1 cellular context compared by ENCODE assay signal in genomic region chr2:160022162-160022561, GRCh38.
TF ChIP-seq lines count a peak whose summit lies in the region.

No MANE protein-coding gene starts in this region.

TF ChIP-seq in K562, 482 proteins besides CTCF, POLR2A, EP300 and RAD21:
- peak in 1 of 2 experiments; percentile 67; a peak in 1 of 3 replicates for TF ChIP-seq CBX3 (IDR thresholded peaks at IDR 0.05; ENCODE audit: borderline replicate concordance in 1 of 2, low read length in 2 of 2)
- peak; percentile 17 for TF ChIP-seq TAF9B (IDR thresholded peaks at IDR 0.05; ENCODE audit: partially characterized antibody)
- no peak for TF ChIP-seq CEBPB (tag; IDR thresholded peaks at IDR 0.05)
- 0 out of 2 replicates have a peak, but pooled peaks have one; percentile 15 for TF ChIP-seq KLF16 (IDR thresholded peaks at IDR 0.05)
- 0 out of 2 replicates have a peak, but pooled peaks have one; percentile 22 for TF ChIP-seq TRIM28 (IDR thresholded peaks at IDR 0.05)
